17 cellular contexts compared by ENCODE assay signal in the genomic region with DNA sequence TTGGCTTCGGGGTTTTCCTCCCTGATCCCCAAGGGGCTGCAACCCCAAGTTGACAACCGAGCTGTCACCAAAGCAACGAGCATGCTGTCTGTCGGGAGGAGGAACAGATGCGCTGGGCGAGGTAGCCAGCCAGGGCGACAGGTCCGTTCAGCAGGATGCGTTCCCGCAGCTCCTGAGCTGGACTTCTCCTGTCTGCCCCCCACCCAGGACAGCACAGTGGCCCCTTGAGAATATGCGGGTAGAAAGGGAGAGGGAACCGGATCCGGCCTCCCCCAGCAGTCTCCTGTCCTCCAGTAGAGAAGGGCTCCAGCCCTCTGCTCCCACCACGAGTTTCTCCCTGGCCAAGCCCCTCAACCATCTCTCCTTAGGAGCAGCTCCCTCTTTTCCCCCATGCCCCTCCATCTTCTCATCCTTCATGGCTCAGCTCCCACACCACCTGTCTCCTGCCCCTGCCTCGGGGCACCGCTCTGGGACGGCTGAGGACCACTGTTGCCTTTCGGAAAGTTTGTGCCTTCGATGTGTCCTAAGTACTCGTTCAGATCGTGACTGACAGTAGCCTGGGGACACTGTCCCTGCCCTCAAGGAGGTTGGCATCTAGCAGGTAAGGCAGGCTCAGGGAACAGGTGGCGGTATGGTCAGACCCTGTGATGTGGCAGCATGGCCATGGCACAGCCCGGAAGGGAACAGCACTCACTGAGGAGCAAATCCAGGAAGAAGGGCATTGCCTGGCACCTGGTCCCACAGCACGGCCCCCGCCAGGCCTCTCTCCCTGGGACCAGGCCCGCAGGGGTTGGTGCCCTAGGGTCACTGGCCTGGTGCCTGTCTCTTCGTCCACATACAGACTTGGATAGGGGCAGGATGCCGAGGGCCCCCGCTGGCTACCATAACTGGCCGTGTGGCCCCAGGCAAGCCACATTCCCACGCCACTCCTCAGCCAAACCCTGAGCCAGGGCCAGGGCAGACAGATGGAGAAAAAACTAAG.
DNase-seq lines count a peak whose midpoint lies in the region; ATAC-seq lines count a peak whose summit lies in the region.
"Had no signal": no experiment of that assay in that cellular context is flagged by ENCODE, and none has a peak within 500 bp of the region (broad histone marks: within the 10 kb centered on the region; RNA-seq: fewer than 3 reads in every experiment).

No MANE protein-coding gene starts in this region.

- no peaks in the 10 kb centered on the region for H3K9me3 ChIP-seq in effector memory CD4-positive, alpha-beta T cell (ENCODE audit: control insufficient read depth, low read length)

- in situ Hi-C loops in G401 (cut with HindIII; ENCODE audit: low sequenced_read_pairs), result no loop called here

- H3K4me3 Mint-ChIP-seq in activated naive CD4-positive, alpha-beta T cell treated with anti-CD3 and anti-CD28 coated beads, Interleukin-2, amount 10 ng/mL, durations not matched to agents 7 days and 5 days, result no peak overlapping the region
- no peak overlapping the region for H3K4me3 Mint-ChIP-seq in memory B cell
- no peak overlapping the region for H3K4me3 Mint-ChIP-seq in stimulated activated effector memory CD8-positive, alpha-beta T cell treated with anti-CD3 and anti-CD28 coated beads, Interleukin-12 subunit alpha, Interleukin-12 subunit beta, amount 100 ng/mL, for 72 hours
- H3K4me3 Mint-ChIP-seq: activated T-cell treated with anti-CD3 and anti-CD28 coated beads, Interleukin-2, amount 50 U/mL, for 72 hours; stimulated activated naive CD8-positive, alpha-beta T cell treated with anti-CD3 and anti-CD28 coated beads, Interleukin-15, Interleukin-2, amounts not matched to agents 100 ng/mL and 50 ng/mL, for 24 hours had no signal

- H3K27me3 Mint-ChIP-seq in activated naive CD4-positive, alpha-beta T cell treated with anti-CD3 and anti-CD28 coated beads, Interleukin-2, amount 10 ng/mL, durations not matched to agents 7 days and 5 days, result no peaks in the 10 kb centered on the region
- H3K27me3 Mint-ChIP-seq in memory B cell, result no peaks in the 10 kb centered on the region
- H3K27me3 Mint-ChIP-seq: stimulated activated naive CD8-positive, alpha-beta T cell treated with anti-CD3 and anti-CD28 coated beads, Interleukin-15, Interleukin-2, amounts not matched to agents 100 ng/mL and 50 ng/mL, for 24 hours had no signal

- H3K4me1 ChIP-seq in effector memory CD4-positive, alpha-beta T cell (ENCODE audit: control insufficient read depth, insufficient read depth, low read length, poor library complexity, severe bottlenecking), result no peaks in the 10 kb centered on the region

- CTCF ChIA-PET in activated naive CD4-positive, alpha-beta T cell treated with anti-CD3 and anti-CD28 coated beads, Interleukin-2, amount 10 ng/mL, durations not matched to agents 7 days and 5 days (lab: Charles Lee), result no interaction called here

- no peaks in the 10 kb centered on the region for H3K9me3 Mint-ChIP-seq in activated naive CD4-positive, alpha-beta T cell treated with anti-CD3 and anti-CD28 coated beads, Interleukin-2, amount 10 ng/mL, durations not matched to agents 7 days and 5 days
- H3K9me3 Mint-ChIP-seq in activated naive CD4-positive, alpha-beta T cell treated with anti-CD3 and anti-CD28 coated beads, Interleukin-2, amount 50 U/mL, for 72 hours, result no peaks in the 10 kb centered on the region
- H3K9me3 Mint-ChIP-seq in memory B cell, result no peaks in the 10 kb centered on the region
- no peaks in the 10 kb centered on the region for H3K9me3 Mint-ChIP-seq in stimulated activated effector memory CD8-positive, alpha-beta T cell treated with anti-CD3 and anti-CD28 coated beads, Interleukin-12 subunit alpha, Interleukin-12 subunit beta, amount 100 ng/mL, for 72 hours
- H3K9me3 Mint-ChIP-seq: activated T-cell treated with anti-CD3 and anti-CD28 coated beads, Interleukin-2, amount 50 U/mL, for 72 hours; stimulated activated naive CD8-positive, alpha-beta T cell treated with anti-CD3 and anti-CD28 coated beads, Interleukin-15, Interleukin-2, amounts not matched to agents 100 ng/mL and 50 ng/mL, for 24 hours had no signal

- H3K36me3 ChIP-seq in effector memory CD4-positive, alpha-beta T cell (ENCODE audit: control insufficient read depth, insufficient read depth, low read length), result peaks cover 70% of the 10 kb centered on the region

- no peaks in the 10 kb centered on the region for H3K27me3 ChIP-seq in effector memory CD4-positive, alpha-beta T cell (replicated peaks; ENCODE audit: control insufficient read depth, insufficient read depth, low read length, poor library complexity, severe bottlenecking)

- peaks cover 8% of the 10 kb centered on the region for H3K36me3 Mint-ChIP-seq in activated naive CD4-positive, alpha-beta T cell treated with anti-CD3 and anti-CD28 coated beads, Interleukin-2, amount 10 ng/mL, durations not matched to agents 7 days and 5 days
- no peaks in the 10 kb centered on the region for H3K36me3 Mint-ChIP-seq in activated naive CD4-positive, alpha-beta T cell treated with anti-CD3 and anti-CD28 coated beads, Interleukin-2, amount 50 U/mL, for 72 hours
- H3K36me3 Mint-ChIP-seq in memory B cell, result peaks cover 16% of the 10 kb centered on the region
- peaks cover 44% of the 10 kb centered on the region for H3K36me3 Mint-ChIP-seq in stimulated activated effector memory CD8-positive, alpha-beta T cell treated with anti-CD3 and anti-CD28 coated beads, Interleukin-12 subunit alpha, Interleukin-12 subunit beta, amount 100 ng/mL, for 72 hours

- H3K4me1 Mint-ChIP-seq in activated naive CD4-positive, alpha-beta T cell treated with anti-CD3 and anti-CD28 coated beads, Interleukin-2, amount 10 ng/mL, durations not matched to agents 7 days and 5 days, result no peaks in the 10 kb centered on the region
- H3K4me1 Mint-ChIP-seq in memory B cell, result peaks cover 29% of the 10 kb centered on the region
- H3K4me1 Mint-ChIP-seq in stimulated activated effector memory CD8-positive, alpha-beta T cell treated with anti-CD3 and anti-CD28 coated beads, Interleukin-12 subunit alpha, Interleukin-12 subunit beta, amount 100 ng/mL, for 72 hours, result peaks cover 47% of the 10 kb centered on the region

- H3K27ac Mint-ChIP-seq in activated naive CD4-positive, alpha-beta T cell treated with anti-CD3 and anti-CD28 coated beads, Interleukin-2, amount 10 ng/mL, durations not matched to agents 7 days and 5 days, result peak overlapping the region; percentile 38
- peak overlapping the region; percentile 33 to 40 for H3K27ac Mint-ChIP-seq in activated naive CD4-positive, alpha-beta T cell treated with anti-CD3 and anti-CD28 coated beads, Interleukin-2, amount 50 U/mL, for 72 hours
- H3K27ac Mint-ChIP-seq in memory B cell, result peak overlapping the region; percentile 60
- H3K27ac Mint-ChIP-seq in stimulated activated effector memory CD8-positive, alpha-beta T cell treated with anti-CD3 and anti-CD28 coated beads, Interleukin-12 subunit alpha, Interleukin-12 subunit beta, amount 100 ng/mL, for 72 hours, result peak overlapping the region; percentile 85
- H3K27ac Mint-ChIP-seq: activated T-cell treated with anti-CD3 and anti-CD28 coated beads, Interleukin-2, amount 50 U/mL, for 72 hours; stimulated activated naive CD8-positive, alpha-beta T cell treated with anti-CD3 and anti-CD28 coated beads, Interleukin-15, Interleukin-2, amounts not matched to agents 100 ng/mL and 50 ng/mL, for 24 hours had no signal

- no peak overlapping the region for H3K27ac ChIP-seq in effector memory CD4-positive, alpha-beta T cell (ENCODE audit: insufficient read depth, low read length, poor library complexity, severe bottlenecking)

- ATAC-seq in activated naive CD4-positive, alpha-beta T cell treated with anti-CD3 and anti-CD28 coated beads, Interleukin-2, amount 50 U/mL, for 72 hours, result no peak
- peak; percentile 15 for ATAC-seq in memory B cell (ENCODE audit: low read depth)
- ATAC-seq in stimulated activated effector memory CD8-positive, alpha-beta T cell treated with anti-CD3 and anti-CD28 coated beads, Interleukin-12 subunit alpha, Interleukin-12 subunit beta, amount 100 ng/mL, for 72 hours, result no peak
- ATAC-seq in HG03095 (IDR thresholded peaks at IDR 0.05; ENCODE audit: unreplicated experiment), result no peak
- ATAC-seq: activated T-cell treated with anti-CD3 and anti-CD28 coated beads, Interleukin-2, amount 50 U/mL, for 72 hours had no signal

- DNase-seq in activated naive CD4-positive, alpha-beta T cell treated with anti-CD3 and anti-CD28 coated beads, Interleukin-2, amount 10 ng/mL, durations not matched to agents 7 days and 5 days, result no peak
- DNase-seq in activated naive CD4-positive, alpha-beta T cell (lab: John Stamatoyannopoulos, UW), result no peak
- DNase-seq in activated naive CD4-positive, alpha-beta T cell treated with anti-CD3 and anti-CD28 coated beads, Interleukin-2, amount 50 U/mL, for 72 hours (ENCODE audit: low spot score in 2 of 2), result no peak
- DNase-seq in memory B cell (ENCODE audit: low spot score in 2 of 2) (no peak), G401 (ENCODE audit: low spot score) (no peak)
- DNase-seq in stimulated activated effector memory CD8-positive, alpha-beta T cell treated with anti-CD3 and anti-CD28 coated beads, Interleukin-12 subunit alpha, Interleukin-12 subunit beta, amount 100 ng/mL, for 72 hours (ENCODE audit: low spot score in 2 of 2), result no peak
- DNase-seq in effector memory CD4-positive, alpha-beta T cell, result no peak
- DNase-seq: activated CD4-positive, alpha-beta T cell treated with anti-CD3 and anti-CD28 coated beads, Interleukin-2, amount 50 U/mL, for 4 hours; activated T-cell treated with anti-CD3 and anti-CD28 coated beads, Interleukin-2, amount 50 U/mL, for 72 hours; amygdala; EL; foreskin melanocyte; NCI-H1417 treated with DMSO at 0.1 percent for 48 hours; NCI-H2171 treated with DMSO at 0.1 percent for 48 hours; NCI-H82 had no signal

- no peak overlapping the region for H3K4me3 ChIP-seq in effector memory CD4-positive, alpha-beta T cell (ENCODE audit: insufficient read depth, low read depth, low read length, poor library complexity, severe bottlenecking)
